ENCODE assay signal across 22 cellular contexts in genomic region chr20:57155415-57155814, GRCh38.
"Had no signal": no experiment of that assay in that cellular context is flagged by ENCODE, and none has a peak within 500 bp of the region (broad histone marks: within the 10 kb centered on the region; RNA-seq: fewer than 3 reads in every experiment).

No MANE protein-coding gene starts in this region.

- FAIRE-seq: keratinocyte had no signal

- H3K36me3 ChIP-seq: heart left ventricle, neural progenitor cell, ovary, right atrium auricular region, tibial nerve, vagina had no signal

- H3K9ac ChIP-seq: neural progenitor cell had no signal

- H2AFZ ChIP-seq: neural progenitor cell had no signal

- H3K9me3 ChIP-seq: heart left ventricle, ovary, right atrium auricular region, tibial nerve, vagina had no signal

- H3K27me3 ChIP-seq: heart left ventricle, neural progenitor cell, ovary, right atrium auricular region, tibial nerve, vagina had no signal

- H3K4me1 ChIP-seq: vagina had no signal

- H3K4me2 ChIP-seq: neural progenitor cell had no signal

- ATAC-seq: heart left ventricle; left cardiac atrium; left lobe of liver; natural killer cell; sciatic nerve; stimulated activated effector memory CD8-positive, alpha-beta T cell treated with anti-CD3 and anti-CD28 coated beads, Interleukin-12 subunit alpha, Interleukin-12 subunit beta, amount 100 ng/mL, for 72 hours; stimulated activated naive CD8-positive, alpha-beta T cell treated with anti-CD3 and anti-CD28 coated beads, Interleukin-15, amount 100 ng/mL, for 72 hours had no signal

- H3K27ac ChIP-seq: neural progenitor cell, ovary, skin epidermis, tibial nerve, vagina had no signal

- H3K4me3 ChIP-seq: heart left ventricle, lung, neural progenitor cell, ovary, right atrium auricular region, skin epidermis, tibial nerve, vagina had no signal

- DNase-seq: heart left ventricle; kidney glomerular epithelial cell; left cardiac atrium; mesendoderm; naive B cell; natural killer cell; nephron progenitor cell; ovary; stimulated activated CD4-positive, alpha-beta T cell treated with anti-CD3 and anti-CD28 coated beads, Interleukin-4, amount 100 ng/mL, for 24 hours; stimulated activated naive CD4-positive, alpha-beta T cell; stimulated activated naive CD8-positive, alpha-beta T cell treated with anti-CD3 and anti-CD28 coated beads, Interleukin-15, amount 100 ng/mL, for 72 hours; substantia nigra had no signal
